1 cellular context compared by ENCODE assay signal in the genomic region with DNA sequence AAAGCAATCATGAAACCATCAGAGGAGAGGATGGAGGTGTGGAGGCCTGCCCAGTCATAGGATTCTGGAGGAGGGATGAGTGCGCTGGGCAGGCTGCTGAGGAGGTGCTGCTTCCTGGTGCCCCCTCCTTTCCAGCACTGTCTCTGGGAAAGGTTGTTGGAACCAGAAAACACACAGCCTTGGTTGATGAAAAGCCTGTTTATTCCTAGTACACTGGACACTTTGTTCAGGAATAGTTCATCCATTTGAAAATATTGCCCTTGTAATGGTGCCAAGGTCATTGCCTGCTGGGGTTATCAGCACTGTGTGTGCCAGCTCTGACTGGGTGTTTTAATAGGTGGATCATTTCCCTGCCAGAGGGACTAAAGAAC.
A peak's percentile ranks its signal among the peaks of the same experiment; 100 is the strongest.
TF ChIP-seq lines count a peak whose summit lies in the region.

No MANE protein-coding gene starts in this region.

TF ChIP-seq in HepG2, 621 proteins besides CTCF, POLR2A, EP300 and RAD21 (continued from another document and continues in another):
- TF ChIP-seq ZBTB49 (CRISPR knock-in tag; IDR thresholded peaks at IDR 0.05; ENCODE audit: borderline replicate concordance) (no peak), ZNF468 (CRISPR knock-in tag; IDR thresholded peaks at IDR 0.05) (no peak), ZFP1 (CRISPR knock-in tag; IDR thresholded peaks at IDR 0.05) (no peak), TARDBP (CRISPR knock-in tag; IDR thresholded peaks at IDR 0.05) (no peak), SCMH1 (CRISPR knock-in tag; IDR thresholded peaks at IDR 0.05; ENCODE audit: borderline replicate concordance) (no peak), ZNF619 (CRISPR knock-in tag; IDR thresholded peaks at IDR 0.05) (no peak), ARID4A (CRISPR knock-in tag; IDR thresholded peaks at IDR 0.05; ENCODE audit: borderline replicate concordance) (no peak), ZNF564 (CRISPR knock-in tag; IDR thresholded peaks at IDR 0.05) (no peak), ZXDC (CRISPR knock-in tag; IDR thresholded peaks at IDR 0.05) (no peak), ZNF138 (CRISPR knock-in tag; IDR thresholded peaks at IDR 0.05; ENCODE audit: low read depth) (no peak), SRY (CRISPR knock-in tag; IDR thresholded peaks at IDR 0.05) (no peak), MIXL1 (CRISPR knock-in tag; IDR thresholded peaks at IDR 0.05) (0 out of 2 replicates have a peak, but pooled peaks have one; percentile 22), ZNF772 (CRISPR knock-in tag; IDR thresholded peaks at IDR 0.05) (no peak), ZNF225 (CRISPR knock-in tag; IDR thresholded peaks at IDR 0.05) (no peak), ZNF598 (CRISPR knock-in tag; IDR thresholded peaks at IDR 0.05; ENCODE audit: borderline replicate concordance) (no peak), ETV5 (CRISPR knock-in tag; IDR thresholded peaks at IDR 0.05; ENCODE audit: borderline replicate concordance) (no peak), SRSF9 (IDR thresholded peaks at IDR 0.05; ENCODE audit: borderline replicate concordance, insufficient read depth, low read depth, low read length, poor library complexity, severe bottlenecking) (no peak)
- TF ChIP-seq, protein P1, sequence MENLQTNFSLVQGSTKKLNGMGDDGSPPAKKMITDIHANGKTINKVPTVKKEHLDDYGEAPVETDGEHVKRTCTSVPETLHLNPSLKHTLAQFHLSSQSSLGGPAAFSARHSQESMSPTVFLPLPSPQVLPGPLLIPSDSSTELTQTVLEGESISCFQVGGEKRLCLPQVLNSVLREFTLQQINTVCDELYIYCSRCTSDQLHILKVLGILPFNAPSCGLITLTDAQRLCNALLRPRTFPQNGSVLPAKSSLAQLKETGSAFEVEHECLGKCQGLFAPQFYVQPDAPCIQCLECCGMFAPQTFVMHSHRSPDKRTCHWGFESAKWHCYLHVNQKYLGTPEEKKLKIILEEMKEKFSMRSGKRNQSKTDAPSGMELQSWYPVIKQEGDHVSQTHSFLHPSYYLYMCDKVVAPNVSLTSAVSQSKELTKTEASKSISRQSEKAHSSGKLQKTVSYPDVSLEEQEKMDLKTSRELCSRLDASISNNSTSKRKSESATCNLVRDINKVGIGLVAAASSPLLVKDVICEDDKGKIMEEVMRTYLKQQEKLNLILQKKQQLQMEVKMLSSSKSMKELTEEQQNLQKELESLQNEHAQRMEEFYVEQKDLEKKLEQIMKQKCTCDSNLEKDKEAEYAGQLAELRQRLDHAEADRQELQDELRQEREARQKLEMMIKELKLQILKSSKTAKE (CRISPR knock-in tag; IDR thresholded peaks at IDR 0.05; ENCODE audit: borderline replicate concordance) = no peak
- TF ChIP-seq, protein P2, sequence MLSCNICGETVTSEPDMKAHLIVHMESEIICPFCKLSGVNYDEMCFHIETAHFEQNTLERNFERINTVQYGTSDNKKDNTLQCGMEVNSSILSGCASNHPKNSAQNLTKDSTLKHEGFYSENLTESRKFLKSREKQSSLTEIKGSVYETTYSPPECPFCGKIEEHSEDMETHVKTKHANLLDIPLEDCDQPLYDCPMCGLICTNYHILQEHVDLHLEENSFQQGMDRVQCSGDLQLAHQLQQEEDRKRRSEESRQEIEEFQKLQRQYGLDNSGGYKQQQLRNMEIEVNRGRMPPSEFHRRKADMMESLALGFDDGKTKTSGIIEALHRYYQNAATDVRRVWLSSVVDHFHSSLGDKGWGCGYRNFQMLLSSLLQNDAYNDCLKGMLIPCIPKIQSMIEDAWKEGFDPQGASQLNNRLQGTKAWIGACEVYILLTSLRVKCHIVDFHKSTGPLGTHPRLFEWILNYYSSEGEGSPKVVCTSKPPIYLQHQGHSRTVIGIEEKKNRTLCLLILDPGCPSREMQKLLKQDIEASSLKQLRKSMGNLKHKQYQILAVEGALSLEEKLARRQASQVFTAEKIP (CRISPR knock-in tag; IDR thresholded peaks at IDR 0.05; ENCODE audit: borderline replicate concordance) = no peak
- TF ChIP-seq, protein P3, sequence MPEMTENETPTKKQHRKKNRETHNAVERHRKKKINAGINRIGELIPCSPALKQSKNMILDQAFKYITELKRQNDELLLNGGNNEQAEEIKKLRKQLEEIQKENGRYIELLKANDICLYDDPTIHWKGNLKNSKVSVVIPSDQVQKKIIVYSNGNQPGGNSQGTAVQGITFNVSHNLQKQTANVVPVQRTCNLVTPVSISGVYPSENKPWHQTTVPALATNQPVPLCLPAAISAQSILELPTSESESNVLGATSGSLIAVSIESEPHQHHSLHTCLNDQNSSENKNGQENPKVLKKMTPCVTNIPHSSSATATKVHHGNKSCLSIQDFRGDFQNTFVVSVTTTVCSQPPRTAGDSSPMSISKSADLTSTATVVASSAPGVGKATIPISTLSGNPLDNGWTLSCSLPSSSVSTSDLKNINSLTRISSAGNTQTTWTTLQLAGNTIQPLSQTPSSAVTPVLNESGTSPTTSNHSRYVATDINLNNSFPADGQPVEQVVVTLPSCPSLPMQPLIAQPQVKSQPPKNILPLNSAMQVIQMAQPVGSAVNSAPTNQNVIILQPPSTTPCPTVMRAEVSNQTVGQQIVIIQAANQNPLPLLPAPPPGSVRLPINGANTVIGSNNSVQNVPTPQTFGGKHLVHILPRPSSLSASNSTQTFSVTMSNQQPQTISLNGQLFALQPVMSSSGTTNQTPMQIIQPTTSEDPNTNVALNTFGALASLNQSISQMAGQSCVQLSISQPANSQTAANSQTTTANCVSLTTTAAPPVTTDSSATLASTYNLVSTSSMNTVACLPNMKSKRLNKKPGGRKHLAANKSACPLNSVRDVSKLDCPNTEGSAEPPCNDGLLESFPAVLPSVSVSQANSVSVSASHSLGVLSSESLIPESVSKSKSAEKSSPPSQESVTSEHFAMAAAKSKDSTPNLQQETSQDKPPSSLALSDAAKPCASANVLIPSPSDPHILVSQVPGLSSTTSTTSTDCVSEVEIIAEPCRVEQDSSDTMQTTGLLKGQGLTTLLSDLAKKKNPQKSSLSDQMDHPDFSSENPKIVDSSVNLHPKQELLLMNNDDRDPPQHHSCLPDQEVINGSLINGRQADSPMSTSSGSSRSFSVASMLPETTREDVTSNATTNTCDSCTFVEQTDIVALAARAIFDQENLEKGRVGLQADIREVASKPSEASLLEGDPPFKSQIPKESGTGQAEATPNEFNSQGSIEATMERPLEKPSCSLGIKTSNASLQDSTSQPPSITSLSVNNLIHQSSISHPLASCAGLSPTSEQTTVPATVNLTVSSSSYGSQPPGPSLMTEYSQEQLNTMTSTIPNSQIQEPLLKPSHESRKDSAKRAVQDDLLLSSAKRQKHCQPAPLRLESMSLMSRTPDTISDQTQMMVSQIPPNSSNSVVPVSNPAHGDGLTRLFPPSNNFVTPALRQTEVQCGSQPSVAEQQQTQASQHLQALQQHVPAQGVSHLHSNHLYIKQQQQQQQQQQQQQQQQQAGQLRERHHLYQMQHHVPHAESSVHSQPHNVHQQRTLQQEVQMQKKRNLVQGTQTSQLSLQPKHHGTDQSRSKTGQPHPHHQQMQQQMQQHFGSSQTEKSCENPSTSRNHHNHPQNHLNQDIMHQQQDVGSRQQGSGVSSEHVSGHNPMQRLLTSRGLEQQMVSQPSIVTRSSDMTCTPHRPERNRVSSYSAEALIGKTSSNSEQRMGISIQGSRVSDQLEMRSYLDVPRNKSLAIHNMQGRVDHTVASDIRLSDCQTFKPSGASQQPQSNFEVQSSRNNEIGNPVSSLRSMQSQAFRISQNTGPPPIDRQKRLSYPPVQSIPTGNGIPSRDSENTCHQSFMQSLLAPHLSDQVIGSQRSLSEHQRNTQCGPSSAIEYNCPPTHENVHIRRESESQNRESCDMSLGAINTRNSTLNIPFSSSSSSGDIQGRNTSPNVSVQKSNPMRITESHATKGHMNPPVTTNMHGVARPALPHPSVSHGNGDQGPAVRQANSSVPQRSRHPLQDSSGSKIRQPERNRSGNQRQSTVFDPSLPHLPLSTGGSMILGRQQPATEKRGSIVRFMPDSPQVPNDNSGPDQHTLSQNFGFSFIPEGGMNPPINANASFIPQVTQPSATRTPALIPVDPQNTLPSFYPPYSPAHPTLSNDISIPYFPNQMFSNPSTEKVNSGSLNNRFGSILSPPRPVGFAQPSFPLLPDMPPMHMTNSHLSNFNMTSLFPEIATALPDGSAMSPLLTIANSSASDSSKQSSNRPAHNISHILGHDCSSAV (CRISPR knock-in tag; IDR thresholded peaks at IDR 0.05; ENCODE audit: borderline replicate concordance) = no peak
- TF ChIP-seq, protein P4, sequence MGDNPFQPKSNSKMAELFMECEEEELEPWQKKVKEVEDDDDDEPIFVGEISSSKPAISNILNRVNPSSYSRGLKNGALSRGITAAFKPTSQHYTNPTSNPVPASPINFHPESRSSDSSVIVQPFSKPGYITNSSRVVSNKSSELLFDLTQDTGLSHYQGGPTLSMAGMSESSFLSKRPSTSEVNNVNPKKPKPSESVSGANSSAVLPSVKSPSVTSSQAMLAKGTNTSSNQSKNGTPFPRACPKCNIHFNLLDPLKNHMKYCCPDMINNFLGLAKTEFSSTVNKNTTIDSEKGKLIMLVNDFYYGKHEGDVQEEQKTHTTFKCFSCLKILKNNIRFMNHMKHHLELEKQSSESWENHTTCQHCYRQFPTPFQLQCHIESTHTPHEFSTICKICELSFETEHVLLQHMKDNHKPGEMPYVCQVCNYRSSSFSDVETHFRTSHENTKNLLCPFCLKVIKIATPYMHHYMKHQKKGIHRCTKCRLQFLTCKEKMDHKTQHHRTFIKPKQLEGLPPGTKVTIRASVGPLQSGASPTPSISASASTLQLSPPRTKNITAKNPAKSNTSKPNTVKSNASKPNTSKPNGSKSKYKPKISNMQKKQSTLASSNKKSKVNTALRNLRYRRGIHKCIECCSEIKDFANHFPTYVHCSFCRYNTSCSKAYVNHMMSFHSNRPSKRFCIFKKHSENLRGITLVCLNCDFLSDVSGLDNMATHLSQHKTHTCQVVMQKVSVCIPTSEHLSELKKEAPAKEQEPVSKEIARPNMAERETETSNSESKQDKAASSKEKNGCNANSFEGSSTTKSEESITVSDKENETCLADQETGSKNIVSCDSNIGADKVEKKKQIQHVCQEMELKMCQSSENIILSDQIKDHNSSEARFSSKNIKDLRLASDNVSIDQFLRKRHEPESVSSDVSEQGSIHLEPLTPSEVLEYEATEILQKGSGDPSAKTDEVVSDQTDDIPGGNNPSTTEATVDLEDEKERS (CRISPR knock-in tag; IDR thresholded peaks at IDR 0.05) = no peak
